ENCODE assay signal across 1 cellular context in the genomic region with DNA sequence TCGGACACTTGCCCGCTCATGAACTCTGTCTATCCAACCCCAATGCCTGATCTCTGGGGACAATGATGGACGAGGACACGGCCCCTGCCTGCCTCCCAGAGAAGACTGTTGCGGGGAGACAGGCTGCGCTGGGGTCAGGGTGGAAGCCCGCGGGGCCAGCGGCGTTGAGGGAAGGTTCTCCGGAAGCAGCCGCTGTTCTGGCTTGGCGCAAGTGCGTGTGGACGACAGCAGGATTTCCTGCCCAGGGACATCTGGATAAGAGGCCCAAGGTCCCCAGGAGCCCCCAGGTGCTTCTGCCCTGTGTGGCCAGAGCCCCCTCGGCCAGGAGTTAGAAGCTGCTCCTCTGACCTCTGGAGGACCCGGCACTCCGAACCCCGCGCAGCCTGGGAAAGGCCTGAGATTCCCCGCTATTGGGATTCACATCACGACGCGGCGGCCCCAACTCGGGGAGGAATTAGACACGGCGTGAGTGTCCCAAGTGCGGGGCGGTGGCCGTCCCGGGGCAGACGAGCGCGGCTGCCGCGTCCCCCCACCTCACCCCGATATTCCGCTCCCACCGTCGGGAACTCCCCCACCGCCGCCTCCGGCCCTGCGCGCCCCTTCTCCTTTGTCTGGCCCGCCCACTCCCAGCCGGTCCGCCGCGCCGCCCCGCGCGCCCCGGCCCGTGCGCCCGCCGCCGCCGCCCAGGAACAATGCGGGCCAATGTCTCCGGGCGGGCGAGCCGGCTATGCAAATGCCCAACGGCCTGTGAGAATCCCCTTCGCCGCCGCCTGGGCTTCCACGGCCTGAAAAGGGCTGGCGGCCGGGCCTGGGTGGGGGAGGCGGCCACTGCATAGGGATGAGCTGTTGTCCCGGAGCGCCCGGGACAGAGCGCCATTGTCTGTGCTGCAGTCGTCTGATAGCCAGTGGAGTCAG.
TF ChIP-seq lines count a peak whose summit lies in the region.

No MANE protein-coding gene starts in this region.

TF ChIP-seq in GM23338, 12 proteins besides CTCF, POLR2A, EP300 and RAD21 (continued from another document):
- TF ChIP-seq, protein P1, sequence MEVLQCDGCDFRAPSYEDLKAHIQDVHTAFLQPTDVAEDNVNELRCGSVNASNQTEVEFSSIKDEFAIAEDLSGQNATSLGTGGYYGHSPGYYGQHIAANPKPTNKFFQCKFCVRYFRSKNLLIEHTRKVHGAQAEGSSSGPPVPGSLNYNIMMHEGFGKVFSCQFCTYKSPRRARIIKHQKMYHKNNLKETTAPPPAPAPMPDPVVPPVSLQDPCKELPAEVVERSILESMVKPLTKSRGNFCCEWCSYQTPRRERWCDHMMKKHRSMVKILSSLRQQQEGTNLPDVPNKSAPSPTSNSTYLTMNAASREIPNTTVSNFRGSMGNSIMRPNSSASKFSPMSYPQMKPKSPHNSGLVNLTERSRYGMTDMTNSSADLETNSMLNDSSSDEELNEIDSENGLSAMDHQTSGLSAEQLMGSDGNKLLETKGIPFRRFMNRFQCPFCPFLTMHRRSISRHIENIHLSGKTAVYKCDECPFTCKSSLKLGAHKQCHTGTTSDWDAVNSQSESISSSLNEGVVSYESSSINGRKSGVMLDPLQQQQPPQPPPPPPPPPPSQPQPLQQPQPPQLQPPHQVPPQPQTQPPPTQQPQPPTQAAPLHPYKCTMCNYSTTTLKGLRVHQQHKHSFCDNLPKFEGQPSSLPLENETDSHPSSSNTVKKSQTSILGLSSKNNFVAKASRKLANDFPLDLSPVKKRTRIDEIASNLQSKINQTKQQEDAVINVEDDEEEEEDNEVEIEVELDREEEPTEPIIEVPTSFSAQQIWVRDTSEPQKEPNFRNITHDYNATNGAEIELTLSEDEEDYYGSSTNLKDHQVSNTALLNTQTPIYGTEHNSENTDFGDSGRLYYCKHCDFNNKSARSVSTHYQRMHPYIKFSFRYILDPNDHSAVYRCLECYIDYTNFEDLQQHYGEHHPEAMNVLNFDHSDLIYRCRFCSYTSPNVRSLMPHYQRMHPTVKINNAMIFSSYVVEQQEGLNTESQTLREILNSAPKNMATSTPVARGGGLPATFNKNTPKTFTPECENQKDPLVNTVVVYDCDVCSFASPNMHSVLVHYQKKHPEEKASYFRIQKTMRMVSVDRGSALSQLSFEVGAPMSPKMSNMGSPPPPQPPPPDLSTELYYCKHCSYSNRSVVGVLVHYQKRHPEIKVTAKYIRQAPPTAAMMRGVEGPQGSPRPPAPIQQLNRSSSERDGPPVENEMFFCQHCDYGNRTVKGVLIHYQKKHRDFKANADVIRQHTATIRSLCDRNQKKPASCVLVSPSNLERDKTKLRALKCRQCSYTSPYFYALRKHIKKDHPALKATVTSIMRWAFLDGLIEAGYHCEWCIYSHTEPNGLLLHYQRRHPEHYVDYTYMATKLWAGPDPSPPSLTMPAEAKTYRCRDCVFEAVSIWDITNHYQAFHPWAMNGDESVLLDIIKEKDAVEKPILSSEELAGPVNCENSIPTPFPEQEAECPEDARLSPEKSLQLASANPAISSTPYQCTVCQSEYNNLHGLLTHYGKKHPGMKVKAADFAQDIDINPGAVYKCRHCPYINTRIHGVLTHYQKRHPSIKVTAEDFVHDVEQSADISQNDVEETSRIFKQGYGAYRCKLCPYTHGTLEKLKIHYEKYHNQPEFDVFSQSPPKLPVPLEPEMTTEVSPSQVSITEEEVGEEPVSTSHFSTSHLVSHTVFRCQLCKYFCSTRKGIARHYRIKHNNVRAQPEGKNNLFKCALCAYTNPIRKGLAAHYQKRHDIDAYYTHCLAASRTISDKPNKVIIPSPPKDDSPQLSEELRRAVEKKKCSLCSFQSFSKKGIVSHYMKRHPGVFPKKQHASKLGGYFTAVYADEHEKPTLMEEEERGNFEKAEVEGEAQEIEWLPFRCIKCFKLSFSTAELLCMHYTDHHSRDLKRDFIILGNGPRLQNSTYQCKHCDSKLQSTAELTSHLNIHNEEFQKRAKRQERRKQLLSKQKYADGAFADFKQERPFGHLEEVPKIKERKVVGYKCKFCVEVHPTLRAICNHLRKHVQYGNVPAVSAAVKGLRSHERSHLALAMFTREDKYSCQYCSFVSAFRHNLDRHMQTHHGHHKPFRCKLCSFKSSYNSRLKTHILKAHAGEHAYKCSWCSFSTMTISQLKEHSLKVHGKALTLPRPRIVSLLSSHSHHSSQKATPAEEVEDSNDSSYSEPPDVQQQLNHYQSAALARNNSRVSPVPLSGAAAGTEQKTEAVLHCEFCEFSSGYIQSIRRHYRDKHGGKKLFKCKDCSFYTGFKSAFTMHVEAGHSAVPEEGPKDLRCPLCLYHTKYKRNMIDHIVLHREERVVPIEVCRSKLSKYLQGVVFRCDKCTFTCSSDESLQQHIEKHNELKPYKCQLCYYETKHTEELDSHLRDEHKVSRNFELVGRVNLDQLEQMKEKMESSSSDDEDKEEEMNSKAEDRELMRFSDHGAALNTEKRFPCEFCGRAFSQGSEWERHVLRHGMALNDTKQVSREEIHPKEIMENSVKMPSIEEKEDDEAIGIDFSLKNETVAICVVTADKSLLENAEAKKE (CRISPR knock-in tag; IDR thresholded peaks at IDR 0.05), result no peak
- TF ChIP-seq, protein P2, sequence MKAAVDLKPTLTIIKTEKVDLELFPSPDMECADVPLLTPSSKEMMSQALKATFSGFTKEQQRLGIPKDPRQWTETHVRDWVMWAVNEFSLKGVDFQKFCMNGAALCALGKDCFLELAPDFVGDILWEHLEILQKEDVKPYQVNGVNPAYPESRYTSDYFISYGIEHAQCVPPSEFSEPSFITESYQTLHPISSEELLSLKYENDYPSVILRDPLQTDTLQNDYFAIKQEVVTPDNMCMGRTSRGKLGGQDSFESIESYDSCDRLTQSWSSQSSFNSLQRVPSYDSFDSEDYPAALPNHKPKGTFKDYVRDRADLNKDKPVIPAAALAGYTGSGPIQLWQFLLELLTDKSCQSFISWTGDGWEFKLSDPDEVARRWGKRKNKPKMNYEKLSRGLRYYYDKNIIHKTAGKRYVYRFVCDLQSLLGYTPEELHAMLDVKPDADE (IDR thresholded peaks at IDR 0.05), result 0 out of 2 replicates have a peak, but pooled peaks have one; percentile 17
- TF ChIP-seq STAT1 (IDR thresholded peaks at IDR 0.05; ENCODE audit: unreplicated experiment) (no peak), NANOG (IDR thresholded peaks at IDR 0.05; ENCODE audit: borderline replicate concordance) (no peak), ZNF331 (CRISPR knock-in tag; IDR thresholded peaks at IDR 0.05; ENCODE audit: low read depth) (no peak), JUNB (IDR thresholded peaks at IDR 0.05; ENCODE audit: unreplicated experiment) (no peak), CREB1 (CRISPR knock-in tag; IDR thresholded peaks at IDR 0.05; ENCODE audit: low read depth) (no peak), ZNF114 (CRISPR knock-in tag; IDR thresholded peaks at IDR 0.05) (no peak), POLR2AphosphoS5 (IDR thresholded peaks at IDR 0.05; ENCODE audit: low read depth) (no peak), EZH2phosphoT487 (IDR thresholded peaks at IDR 0.05; ENCODE audit: unreplicated experiment) (no peak)
- TF ChIP-seq, protein P3, sequence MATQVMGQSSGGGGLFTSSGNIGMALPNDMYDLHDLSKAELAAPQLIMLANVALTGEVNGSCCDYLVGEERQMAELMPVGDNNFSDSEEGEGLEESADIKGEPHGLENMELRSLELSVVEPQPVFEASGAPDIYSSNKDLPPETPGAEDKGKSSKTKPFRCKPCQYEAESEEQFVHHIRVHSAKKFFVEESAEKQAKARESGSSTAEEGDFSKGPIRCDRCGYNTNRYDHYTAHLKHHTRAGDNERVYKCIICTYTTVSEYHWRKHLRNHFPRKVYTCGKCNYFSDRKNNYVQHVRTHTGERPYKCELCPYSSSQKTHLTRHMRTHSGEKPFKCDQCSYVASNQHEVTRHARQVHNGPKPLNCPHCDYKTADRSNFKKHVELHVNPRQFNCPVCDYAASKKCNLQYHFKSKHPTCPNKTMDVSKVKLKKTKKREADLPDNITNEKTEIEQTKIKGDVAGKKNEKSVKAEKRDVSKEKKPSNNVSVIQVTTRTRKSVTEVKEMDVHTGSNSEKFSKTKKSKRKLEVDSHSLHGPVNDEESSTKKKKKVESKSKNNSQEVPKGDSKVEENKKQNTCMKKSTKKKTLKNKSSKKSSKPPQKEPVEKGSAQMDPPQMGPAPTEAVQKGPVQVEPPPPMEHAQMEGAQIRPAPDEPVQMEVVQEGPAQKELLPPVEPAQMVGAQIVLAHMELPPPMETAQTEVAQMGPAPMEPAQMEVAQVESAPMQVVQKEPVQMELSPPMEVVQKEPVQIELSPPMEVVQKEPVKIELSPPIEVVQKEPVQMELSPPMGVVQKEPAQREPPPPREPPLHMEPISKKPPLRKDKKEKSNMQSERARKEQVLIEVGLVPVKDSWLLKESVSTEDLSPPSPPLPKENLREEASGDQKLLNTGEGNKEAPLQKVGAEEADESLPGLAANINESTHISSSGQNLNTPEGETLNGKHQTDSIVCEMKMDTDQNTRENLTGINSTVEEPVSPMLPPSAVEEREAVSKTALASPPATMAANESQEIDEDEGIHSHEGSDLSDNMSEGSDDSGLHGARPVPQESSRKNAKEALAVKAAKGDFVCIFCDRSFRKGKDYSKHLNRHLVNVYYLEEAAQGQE (IDR thresholded peaks at IDR 0.05; ENCODE audit: unreplicated experiment), result no peak
